ENCODE assay signal across 12 cellular contexts in genomic region chr7:127732306-127732705, GRCh38.
A peak's percentile ranks its signal among the peaks of the same experiment; 100 is the strongest.
DNase-seq lines count a peak whose midpoint lies in the region; ATAC-seq and TF ChIP-seq lines count a peak whose summit lies in the region.
"Had no signal": no experiment of that assay in that cellular context is flagged by ENCODE, and none has a peak within 500 bp of the region (broad histone marks: within the 10 kb centered on the region; RNA-seq: fewer than 3 reads in every experiment).

No MANE protein-coding gene starts in this region.

- H3K4me3 ChIP-seq in H7 (ENCODE audit: insufficient read depth, low read depth, low read length) = no peak overlapping the region
- H3K4me3 ChIP-seq in gastroesophageal sphincter = no peak overlapping the region
- H3K4me3 ChIP-seq: A549 had no signal

- H3K9me3 ChIP-seq in gastroesophageal sphincter = no peaks in the 10 kb centered on the region
- H3K9me3 ChIP-seq: A549 had no signal

- H3K4me1 ChIP-seq in gastroesophageal sphincter = no peaks in the 10 kb centered on the region
- H3K4me1 ChIP-seq: A549 had no signal

- H3K36me3 ChIP-seq in H7 (replicated peaks; ENCODE audit: control insufficient read depth, insufficient read depth, low read length) (peaks cover 6% of the 10 kb centered on the region), gastroesophageal sphincter (peaks cover 0 to 71% of the 10 kb centered on the region in 2 donors)

- no peak for TF ChIP-seq CTCF in C4-2B (conservative IDR thresholded peaks at IDR 0.05)
- no peak for TF ChIP-seq CTCF in gastroesophageal sphincter (IDR thresholded peaks at IDR 0.05)

- in situ Hi-C loops in SK-MEL-5 (cut with HindIII; ENCODE audit: low pct_unique_long_range_greater_than_20kb, low sequenced_read_pairs) = no loop called here

- TF ChIP-seq POLR2A in gastroesophageal sphincter (IDR thresholded peaks at IDR 0.05) = no peak

- peak; percentile 56 for DNase-seq in SK-MEL-5 (ENCODE audit: low read depth, low spot score)
- peak; percentile 73 for DNase-seq in foreskin melanocyte
- peak; percentile 83 for DNase-seq in pons (ENCODE audit: low spot score)
- DNase-seq in H7 = no peak
- no peak for DNase-seq in cortex of kidney (lab: John Stamatoyannopoulos, UW)
- DNase-seq: CD8-positive, alpha-beta memory T cell; DMS53; HCEC 1CT; HFFc6 had no signal

- 74 to 100% methylated on average over 2 of the region's 2 CpGs for WGBS in gastroesophageal sphincter (ENCODE audit: low coverage in 1 of 2), 2 donors

- no peak for ATAC-seq in gastroesophageal sphincter
- ATAC-seq: A549 had no signal

- TF ChIP-seq EP300 in gastroesophageal sphincter (IDR thresholded peaks at IDR 0.05) = no peak

- H3K27me3 ChIP-seq in H7 (ENCODE audit: control insufficient read depth, insufficient read depth, low read length) = no peaks in the 10 kb centered on the region; the same call in 1 of the 2 replicates
- H3K27me3 ChIP-seq in gastroesophageal sphincter = no peaks in the 10 kb centered on the region

- peak overlapping the region; percentile 74; the same call in 1 of the 2 replicates for H3K27ac ChIP-seq in C4-2B
- no peak overlapping the region for H3K27ac ChIP-seq in gastroesophageal sphincter
- H3K27ac ChIP-seq: A549 had no signal

Comparison
In these comparisons a context has a peak if more than half of its experiments do, and no peak if none do; other contexts are left out.
1. DNase-seq: peak in SK-MEL-5 (single experiment), foreskin melanocyte (single experiment) and pons (single experiment); none in H7 (single experiment) and cortex of kidney (single experiment).